Comparison of ENCODE assay signal across 8 cellular contexts in genomic region chr7:120272261-120272895, GRCh38. TPM values are rescaled to one million over a fixed set of nuclear protein-coding genes. Genes with fewer than 3 reads are reported as not detected.
DNase-seq lines count a peak whose midpoint lies in the region; ATAC-seq, FAIRE-seq and TF ChIP-seq lines count a peak whose summit lies in the region.

No MANE protein-coding gene starts in this region.

- in situ Hi-C loops in HepG2 (cut with HindIII; ENCODE audit: extremely low pct_ligation_motif_present, low pct_unique_long_range_greater_than_20kb), result loop anchor here (5.0 kb wide), 1 partner anchor 335 kb away; no protein-coding TSS in a partner anchor
- in situ Hi-C loops in transverse colon (cut with MboI; ENCODE audit: low pct_ligation_motif_present in 1 of 4, low pct_unique_long_range_greater_than_20kb in 1 of 4, low sequenced_read_pairs in 3 of 4), result no loop called here

- POLR2A ChIA-PET in HepG2 (lab: Yijun Ruan, JAX), result no interaction called here

- H3K4me3 ChIP-seq in HUES48 (ENCODE audit: low read depth, low read length) (peak overlapping the region; percentile 85), colonic mucosa (peak overlapping the region; percentile 1), HepG2 (replicated peaks in 1 of 3; ENCODE audit: insufficient read depth in 1 of 3, low read depth in 2 of 3, low read length in 3 of 3) (no peak overlapping the region), transverse colon (peak overlapping the region in 3 of 4 donors; percentile 24 to 44 (median 24))

- no peak for TF ChIP-seq RAD21 in HepG2 (CRISPR knock-in tag; IDR thresholded peaks at IDR 0.05)

- H3K27ac ChIP-seq in HUES48 (ENCODE audit: low read depth, low read length) (no peak overlapping the region), colonic mucosa (no peak overlapping the region), HepG2 (ENCODE audit: extremely low read length, insufficient read depth, low read length) (no peak overlapping the region), transverse colon (no peak overlapping the region)

- DNase-seq in NOMO-1 treated with DMSO at 0.1 percent for 48 hours (lab: John Stamatoyannopoulos, UW; ENCODE audit: unreplicated experiment) (peak; percentile 34), colonic mucosa (no peak), HepG2 (ENCODE audit: low spot score) (peak; percentile 22), transverse colon (no peak)
- DNase-seq in stimulated activated CD4-positive, alpha-beta T cell treated with anti-CD3 and anti-CD28 coated beads, Interleukin-2, amount 100 ng/mL, for 24 hours, result no peak

- H4K20me1 ChIP-seq in HepG2 (ENCODE audit: insufficient read depth, low read length), result no peaks in the 10 kb centered on the region

- H3K9ac ChIP-seq in HUES48 (ENCODE audit: low read depth, low read length) (peak overlapping the region; percentile 22; the same call in 1 of the 2 replicates), colonic mucosa (ENCODE audit: low read depth in 2 of 2, low read length in 2 of 2) (no peak overlapping the region), HepG2 (ENCODE audit: insufficient read depth, low read depth, low read length) (no peak overlapping the region)

- H3K36me3 ChIP-seq in HUES48 (ENCODE audit: control insufficient read depth, insufficient read depth, low read length), result peaks cover 4% of the 10 kb centered on the region; the same call in 1 of the 2 replicates
- H3K36me3 ChIP-seq in colonic mucosa, result no peaks in the 10 kb centered on the region
- no peaks in the 10 kb centered on the region for H3K36me3 ChIP-seq in HepG2 (replicated peaks in 1 of 2; ENCODE audit: control insufficient read depth in 1 of 2, insufficient read depth in 2 of 2, low read length in 2 of 2)
- H3K36me3 ChIP-seq in transverse colon, result no peaks in the 10 kb centered on the region

- CTCF ChIA-PET in HepG2 (lab: Yijun Ruan, JAX; ENCODE audit: low intra/inter-chr PET ratio, low total read pairs), result interaction anchor here (1.1 kb wide), 1 partner anchor 1003 kb away, joined by 4 read pairs; no protein-coding TSS in a partner anchor

- TF ChIP-seq EP300 in HepG2 (IDR thresholded peaks at IDR 0.05; ENCODE audit: low read depth in 2 of 2, low read length in 2 of 2) (no peak), HepG2 (CRISPR knock-in tag; IDR thresholded peaks at IDR 0.05; ENCODE audit: borderline replicate concordance) (no peak), transverse colon (IDR thresholded peaks at IDR 0.05; ENCODE audit: low read depth) (no peak)

- no peak overlapping the region for H2AFZ ChIP-seq in HepG2 (ENCODE audit: low read length)

- intact Hi-C loops in colonic mucosa (cut with DNase I), result loop anchor here (10.0 kb wide), 1 partner anchor 338 kb away; no protein-coding TSS in a partner anchor
- intact Hi-C loops in HepG2 (cut with micrococcal nuclease; ENCODE audit: unreplicated experiment), result loop anchor here (10.0 kb wide), 1 partner anchor 282 kb away; no protein-coding TSS in a partner anchor
- intact Hi-C loops in transverse colon (cut with DNase I; ENCODE audit: low total_unique reads), result no loop called here

- no TSS peak for BruUV-seq in HepG2 (replicated peaks; lab: Mats Ljungman, UMichigan)

- ATAC-seq in GM21526 (IDR thresholded peaks at IDR 0.05; ENCODE audit: low FRiP score, unreplicated experiment) (peak; percentile 40), HepG2 (peak; percentile 79)

- H3K4me1 ChIP-seq in HUES48 (ENCODE audit: control insufficient read depth, insufficient read depth, low read length) (peaks cover 13% of the 10 kb centered on the region), colonic mucosa (no peaks in the 10 kb centered on the region), HepG2 (ENCODE audit: insufficient read depth, low read length) (no peaks in the 10 kb centered on the region), transverse colon (peaks cover 5 to 12% (median 8%) of the 10 kb centered on the region in 4 donors)

- H3K9me3 ChIP-seq in HUES48 (ENCODE audit: control insufficient read depth, insufficient read depth, low read length), result no peaks in the 10 kb centered on the region
- no peaks in the 10 kb centered on the region for H3K9me3 ChIP-seq in colonic mucosa
- H3K9me3 ChIP-seq in HepG2 (ENCODE audit: low read length), result no peaks in the 10 kb centered on the region
- no peaks in the 10 kb centered on the region for H3K9me3 ChIP-seq in transverse colon

- H3K27me3 ChIP-seq in HUES48 (ENCODE audit: control insufficient read depth, insufficient read depth, low read length) (peaks cover 17% of the 10 kb centered on the region), colonic mucosa (peaks cover 16% of the 10 kb centered on the region), HepG2 (ENCODE audit: control insufficient read depth in 1 of 2, insufficient read depth in 2 of 2, low read length in 2 of 2) (peaks cover 0 to 21% of the 10 kb centered on the region in 2 experiments; a peak in 3 of 5 replicates), transverse colon (peaks cover 23% of the 10 kb centered on the region)

- TF ChIP-seq CTCF in colonic mucosa (IDR thresholded peaks at IDR 0.05), result peak; percentile 21
- TF ChIP-seq CTCF in HepG2 (CRISPR knock-in tag; IDR thresholded peaks at IDR 0.05), result peak; percentile 76
- peak; percentile 25 to 47 (median 42) for TF ChIP-seq CTCF in transverse colon (IDR thresholded peaks at IDR 0.05)

- no peaks in the 10 kb centered on the region for H3K79me2 ChIP-seq in HepG2 (ENCODE audit: insufficient read depth, low read length)

- FAIRE-seq in G401.6 (lab: Jason Lieb, UNC) (peak; percentile 44), HepG2 (lab: Jason Lieb, UNC) (peak; percentile 67)

- WGBS in HepG2 (ENCODE audit: low lambda C conversion rate), result 25% methylated on average over 29 of the region's 29 CpGs
- WGBS in transverse colon (ENCODE audit: low coverage in 1 of 2), 2 donors, result 0 to 3% methylated on average over 12 to 29 of the region's 29 CpGs

- no peak for TF ChIP-seq POLR2A in HepG2 (IDR thresholded peaks at IDR 0.05; ENCODE audit: insufficient read depth in 1 of 2, low read depth in 2 of 2, low read length in 2 of 2)
- TF ChIP-seq POLR2A in transverse colon (IDR thresholded peaks at IDR 0.05), result no peak

- 0 out of 2 replicates have a peak overlapping the region, but pooled peaks have one; percentile 29 for H3K4me2 ChIP-seq in HepG2 (ENCODE audit: low read depth, low read length)

TF ChIP-seq in HepG2, 621 proteins besides CTCF, POLR2A, EP300 and RAD21 (continues in another document):
- TF ChIP-seq TEF (CRISPR knock-in tag; IDR thresholded peaks at IDR 0.05) (no peak), ZNF569 (CRISPR knock-in tag; IDR thresholded peaks at IDR 0.05; ENCODE audit: borderline replicate concordance) (no peak), ZNF3 (CRISPR knock-in tag; IDR thresholded peaks at IDR 0.05) (no peak)

RNA-seq across cellular contexts. Expression of gene KCND2, which starts 0.6 kb away (rescaled TPM):
- total RNA-seq in colonic mucosa (under 1 TPM; 0.08 to 0.17 TPM), HepG2 (2016; rRNA removed; fragmentation: Illumina TruSeq; extraction: Trizol) (not detected in 2 replicates), transverse colon (under 1 TPM in 3 of 4 donors, not detected in 1; 0.14 to 1.00 (median 0.32) TPM)
- total RNA-seq in HepG2 (2016; cell fraction: cytosol; rRNA removed; fragmentation: Illumina TruSeq; extraction: Trizol; ENCODE audit: low read depth), result not detected in 2 replicates
- total RNA-seq in HepG2 (2016; cell fraction: insoluble cytoplasmic fraction; rRNA removed; fragmentation: Illumina TruSeq; extraction: Trizol), result not detected in 2 replicates
- not detected in 2 replicates for total RNA-seq in HepG2 (2016; cell fraction: membrane; rRNA removed; fragmentation: Illumina TruSeq; extraction: Trizol)
- total RNA-seq in HepG2 (2016; cell fraction: nucleus; rRNA removed; fragmentation: Illumina TruSeq; extraction: Trizol), result not detected in 2 replicates
- not detected in 2 replicates for polyA plus RNA-seq in HepG2 (2011; rRNA removed)
- polyA plus RNA-seq in HepG2 (2011; cell fraction: cytosol; rRNA removed), result not detected in 2 replicates
- polyA plus RNA-seq in HepG2 (2011; cell fraction: nucleus; rRNA removed), result not detected in 2 replicates
- polyA plus RNA-seq in HepG2 (2012), result not detected in 2 replicates
- not detected in 2 replicates for polyA plus RNA-seq in HepG2 (2016; cell fraction: cytosol; fragmentation: Illumina TruSeq; extraction: Trizol; ENCODE audit: low read depth)
- not detected in 2 replicates for polyA plus RNA-seq in HepG2 (2016; cell fraction: insoluble cytoplasmic fraction; fragmentation: Illumina TruSeq; extraction: Trizol; ENCODE audit: low read depth)
- polyA plus RNA-seq in HepG2 (2016; cell fraction: membrane; fragmentation: Illumina TruSeq; extraction: Trizol; ENCODE audit: low read depth), result not detected in 2 replicates
- polyA plus RNA-seq in HepG2 (2016; cell fraction: nucleus; fragmentation: Illumina TruSeq; extraction: Trizol; ENCODE audit: insufficient read depth, low read depth), result not detected in 2 replicates
- polyA minus RNA-seq in HepG2 (2011; rRNA and poly(A)+ RNA removed; ENCODE audit: low replicate concordance), result 0.07 TPM in 1 of 2 replicates, not detected in the other
- polyA minus RNA-seq in HepG2 (2011; cell fraction: cytosol; rRNA and poly(A)+ RNA removed), result not detected in 2 replicates
- polyA minus RNA-seq in HepG2 (2011; cell fraction: nucleus; rRNA and poly(A)+ RNA removed), result not detected in 2 replicates

Comparison
In these comparisons a context has a peak if more than half of its experiments do, and no peak if none do; other contexts are left out.
1. H3K4me3 ChIP-seq: peak in HUES48 (single experiment), colonic mucosa (single experiment) and transverse colon (3 of 4); none in HepG2 (0 of 3).
2. DNase-seq: peak in NOMO-1 treated with DMSO at 0.1 percent for 48 hours (single experiment) and HepG2 (single experiment); none in colonic mucosa (single experiment), transverse colon (single experiment) and stimulated activated CD4-positive, alpha-beta T cell treated with anti-CD3 and anti-CD28 coated beads, Interleukin-2, amount 100 ng/mL, for 24 hours (0 of 2).
3. CTCF ChIP-seq: peak in every context shown above with its lines; median percentile 76 in HepG2; 42 in transverse colon; 21 in colonic mucosa.